ENCODE assay signal across 8 cellular contexts in the genomic region with DNA sequence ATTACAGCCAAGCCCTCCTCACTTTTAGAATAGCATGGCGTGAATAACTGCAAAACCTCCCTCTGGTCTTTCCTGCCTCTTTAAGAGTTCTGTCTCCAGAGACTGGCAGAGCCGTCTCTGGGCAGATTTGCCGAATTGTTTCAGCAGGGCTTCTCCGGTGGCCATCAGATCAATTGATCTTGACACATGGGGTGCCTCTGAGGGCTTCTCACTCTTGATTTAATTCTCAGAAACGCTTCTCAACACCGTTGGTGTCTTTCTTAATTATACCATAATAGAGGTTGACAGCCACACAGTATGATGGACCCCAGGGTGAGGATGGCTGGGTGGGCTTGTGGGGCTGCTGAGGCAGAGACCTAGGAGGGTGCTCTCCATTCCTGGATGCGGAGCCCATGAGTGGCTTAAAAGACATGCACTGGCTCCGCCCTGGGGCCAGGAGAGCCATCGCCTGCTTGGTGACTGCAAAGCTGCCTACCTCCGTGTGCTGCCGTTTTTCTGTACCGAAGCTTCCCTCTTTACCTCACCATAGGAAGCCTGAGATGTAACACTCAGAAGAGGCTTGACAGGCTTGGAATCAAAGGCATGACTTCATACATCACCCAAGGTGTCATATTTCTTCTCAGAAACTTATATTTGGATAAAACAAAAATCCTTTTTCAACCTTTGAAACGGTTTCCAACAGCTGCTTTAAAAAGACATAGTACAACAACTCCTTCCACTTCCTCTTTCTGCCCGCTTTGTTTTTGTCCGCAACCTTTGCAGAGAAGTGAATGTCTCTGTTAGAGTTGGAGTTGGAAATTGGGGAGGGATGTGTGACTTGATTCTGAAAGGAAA.
DNase-seq lines count a peak whose midpoint lies in the region; ATAC-seq and TF ChIP-seq lines count a peak whose summit lies in the region.

No MANE protein-coding gene starts in this region.

- H3K9me3 Mint-ChIP-seq in naive thymus-derived CD8-positive, alpha-beta T cell = no peaks in the 10 kb centered on the region

- no peak overlapping the region for H2AK5ac ChIP-seq in mesendoderm (ENCODE audit: low read length)

- H3K79me2 ChIP-seq in PC-9 (ENCODE audit: low read depth) (peaks cover 10% of the 10 kb centered on the region), mesendoderm (ENCODE audit: control insufficient read depth, insufficient read depth, low read length) (peaks cover 5% of the 10 kb centered on the region)

- H3K27me3 Mint-ChIP-seq in naive thymus-derived CD8-positive, alpha-beta T cell = no peaks in the 10 kb centered on the region

- H3K27ac Mint-ChIP-seq in naive thymus-derived CD8-positive, alpha-beta T cell = peak overlapping the region in 9 of 10 donors; percentile 6 to 82 (median 62)

- peaks cover 0 to 2% (median 0%) of the 10 kb centered on the region in 3 donors for H3K36me3 Mint-ChIP-seq in naive thymus-derived CD8-positive, alpha-beta T cell

- H2BK5ac ChIP-seq in mesendoderm (ENCODE audit: low read length) = no peak overlapping the region

- POLR2A ChIA-PET in naive thymus-derived CD8-positive, alpha-beta T cell (lab: Charles Lee) = no interaction called here
- POLR2A ChIA-PET in PC-9 (lab: Charles Lee; ENCODE audit: unreplicated experiment) = no interaction called here

- H3K4me2 ChIP-seq in PC-9 (no peak overlapping the region), mesendoderm (ENCODE audit: low read length) (no peak overlapping the region)

- H4K5ac ChIP-seq in mesendoderm (ENCODE audit: low read length) = no peak overlapping the region

- H3K27ac ChIP-seq in PC-9 = no peak overlapping the region
- no peak overlapping the region for H3K27ac ChIP-seq in mesendoderm (ENCODE audit: low read depth, low read length)

- intact Hi-C loops in PC-9 (cut with micrococcal nuclease; ENCODE audit: unreplicated experiment) = no loop called here

- whole genome bisulfite sequencing in mesendoderm (ENCODE audit: extremely low coverage, insufficient coverage, low lambda C conversion rate) = no CpG with 5 or more reads among the region's 15 CpGs

- CTCF ChIA-PET in PC-9 (lab: Charles Lee) = no interaction called here

- peaks cover 35 to 83% (median 60%) of the 10 kb centered on the region in 4 donors for H3K4me1 Mint-ChIP-seq in naive thymus-derived CD8-positive, alpha-beta T cell

- H4K20me1 ChIP-seq in PC-9 (ENCODE audit: insufficient read depth) = no peaks in the 10 kb centered on the region; the same call in 1 of the 2 replicates

- H2BK120ac ChIP-seq in mesendoderm (ENCODE audit: low read depth, low read length) = no peak overlapping the region

- no peaks in the 10 kb centered on the region for H3K9me2 ChIP-seq in PC-9 (ENCODE audit: insufficient read depth)

- H3K4me1 ChIP-seq in PC-9 (replicated peaks; ENCODE audit: insufficient read depth) = no peaks in the 10 kb centered on the region
- H3K4me1 ChIP-seq in mesendoderm (ENCODE audit: control insufficient read depth, low read depth, low read length) = peaks cover 2% of the 10 kb centered on the region

- no peak overlapping the region for H3K56ac ChIP-seq in mesendoderm (ENCODE audit: low read length)

- H4K8ac ChIP-seq in mesendoderm (ENCODE audit: low read depth, low read length) = no peak overlapping the region

- H3K9me3 ChIP-seq in PC-9 (ENCODE audit: insufficient read depth, low read depth) = no peaks in the 10 kb centered on the region

- peak; percentile 74 for DNase-seq in NOMO-1 treated with dmso at 0.1 percent for 144 hours (lab: John Stamatoyannopoulos, UW; ENCODE audit: unreplicated experiment)
- peak in 1 of 10 donors; percentile 18 for DNase-seq in naive thymus-derived CD8-positive, alpha-beta T cell
- no peak for DNase-seq in PC-9
- DNase-seq in mesendoderm = no peak
- no peak for DNase-seq in activated effector memory CD4-positive, alpha-beta T cell treated with anti-CD3 and anti-CD28 coated beads, Interleukin-2, amount 50 U/mL, for 16 hours
- DNase-seq in NCI-H2081 (lab: John Stamatoyannopoulos, UW) = no peak

- H3K79me1 ChIP-seq in mesendoderm (ENCODE audit: low read length) = peaks cover 7% of the 10 kb centered on the region

- no peak overlapping the region for H2BK15ac ChIP-seq in mesendoderm (replicated peaks; ENCODE audit: low read depth)

- no peaks in the 10 kb centered on the region for H3F3A ChIP-seq in PC-9 (ENCODE audit: insufficient read depth, low read depth)

- ATAC-seq in GM18907 (IDR thresholded peaks at IDR 0.05; ENCODE audit: unreplicated experiment) (peak; percentile 63), HG02840 (IDR thresholded peaks at IDR 0.05; ENCODE audit: low FRiP score, unreplicated experiment) (peak; percentile 46)
- ATAC-seq in naive thymus-derived CD8-positive, alpha-beta T cell = peak; percentile 53 to 63

- H3K4me3 ChIP-seq in PC-9 (no peak overlapping the region), mesendoderm (ENCODE audit: low read length) (no peak overlapping the region)

- no peaks in the 10 kb centered on the region for H3K36me3 ChIP-seq in PC-9 (ENCODE audit: low read depth)
- no peaks in the 10 kb centered on the region for H3K36me3 ChIP-seq in mesendoderm (ENCODE audit: control insufficient read depth, insufficient read depth, low read length)

- no peak overlapping the region for H3K18ac ChIP-seq in mesendoderm (ENCODE audit: low read length)

- no TSS peak for BruUV-seq in PC-9 (replicated peaks; lab: Mats Ljungman, UMichigan)

- no peak for TF ChIP-seq CTCF in PC-9 (conservative IDR thresholded peaks at IDR 0.05)

- no peak overlapping the region for H3K4ac ChIP-seq in mesendoderm (ENCODE audit: low read depth, low read length)

- H3K27me3 ChIP-seq in PC-9 (ENCODE audit: insufficient read depth, low read depth) (no peaks in the 10 kb centered on the region), mesendoderm (ENCODE audit: insufficient read depth, low read length, poor library complexity) (no peaks in the 10 kb centered on the region)

- H3K23ac ChIP-seq in mesendoderm (ENCODE audit: low read length) = no peak overlapping the region

- no peak overlapping the region for H3K9ac ChIP-seq in mesendoderm (ENCODE audit: low read length)

- no peak overlapping the region for H2AFZ ChIP-seq in PC-9

- peak overlapping the region; percentile 16 to 75 (median 60) for H3K4me3 Mint-ChIP-seq in naive thymus-derived CD8-positive, alpha-beta T cell
